ENCODE assay signal across 8 cellular contexts in genomic region chr16:66872927-66873684, GRCh38. TPM values are rescaled to one million over a fixed set of nuclear protein-coding genes. Genes with fewer than 3 reads are reported as not detected.
DNase-seq lines count a peak whose midpoint lies in the region; ATAC-seq and TF ChIP-seq lines count a peak whose summit lies in the region.

No MANE protein-coding gene starts in this region.

- H3K27ac Mint-ChIP-seq in T-cell (peak overlapping the region; percentile 74 to 86), progenitor cell of endocrine pancreas (peak overlapping the region; percentile 53)

- H3K4me3 ChIP-seq in GM12864 (ENCODE audit: low read depth, low read length), result peak overlapping the region; percentile 37

- H3K36me3 Mint-ChIP-seq in T-cell, result no peaks in the 10 kb centered on the region
- no peaks in the 10 kb centered on the region for H3K36me3 Mint-ChIP-seq in progenitor cell of endocrine pancreas (ENCODE audit: insufficient read depth)

- DNase-seq in GM12864 (ENCODE audit: low read depth) (peak; percentile 90), NAMALWA (ENCODE audit: low spot score) (peak; percentile 92), T-cell (peak; percentile 66 to 88 (median 77)), amniotic stem cell (lab: John Stamatoyannopoulos, UW) (peak; percentile 97), left ventricle myocardium superior (peak; percentile 96), progenitor cell of endocrine pancreas (ENCODE audit: low spot score, unreplicated experiment) (peak; percentile 83), ureter (ENCODE audit: low spot score) (peak; percentile 91)

- ATAC-seq in HG02571 (IDR thresholded peaks at IDR 0.05; ENCODE audit: unreplicated experiment) (peak; percentile 69), T-cell (replicated peaks in 1 of 4) (peak; percentile 89 to 92 (median 91)), left ventricle myocardium superior (peak; percentile 96)

- TF ChIP-seq CTCF in GM12864 (IDR thresholded peaks at IDR 0.05; ENCODE audit: low read depth, low read length, missing control alignments) (peak; percentile 95), progenitor cell of endocrine pancreas (IDR thresholded peaks at IDR 0.05; ENCODE audit: unreplicated experiment) (peak; percentile 99)

- CTCF ChIA-PET in T-cell (lab: Charles Lee), result interaction anchor here in 1 of 2 donors (0.8 to 1.7 kb wide), 5 partner anchors 9 to 310 kb away, joined by 3 to 16 read pairs (median 4); partner anchors contain the start of gene NAE1

- H3K27me3 Mint-ChIP-seq in T-cell, result no peaks in the 10 kb centered on the region
- peaks cover 25% of the 10 kb centered on the region for H3K27me3 Mint-ChIP-seq in progenitor cell of endocrine pancreas

- H3K9me3 Mint-ChIP-seq in T-cell (no peaks in the 10 kb centered on the region), progenitor cell of endocrine pancreas (ENCODE audit: low read depth) (no peaks in the 10 kb centered on the region)

- H3K4me1 Mint-ChIP-seq in T-cell, result peaks cover 20 to 32% (median 21%) of the 10 kb centered on the region in 3 donors
- peaks cover 2% of the 10 kb centered on the region for H3K4me1 Mint-ChIP-seq in progenitor cell of endocrine pancreas (ENCODE audit: low read depth)

- intact Hi-C loops in left ventricle myocardium superior (cut with micrococcal nuclease), result no loop called here

- POLR2A ChIA-PET in T-cell (lab: Charles Lee), result no interaction called here

- H3K4me3 Mint-ChIP-seq in T-cell (peak overlapping the region; percentile 60 to 83 (median 73)), progenitor cell of endocrine pancreas (ENCODE audit: low read depth) (peak overlapping the region; percentile 64)

RNA-seq across cellular contexts. Expression of gene PDP2, which starts 7.2 kb away (rescaled TPM):
- total RNA-seq in T-cell, result 10 to 100 TPM in 3 of 5 donors, 1 to 10 TPM in 2; 7.1 to 16.5 (median 12.5) TPM
- 2.2 TPM for total RNA-seq in left ventricle myocardium superior
- 17.0 and 20.0 TPM in 2 replicates for total RNA-seq in progenitor cell of endocrine pancreas
- total RNA-seq in ureter, result 11.5 TPM

RNA-seq across cellular contexts. Expression of gene CA7, which starts 28.9 kb away (rescaled TPM):
- total RNA-seq in T-cell (not detected), left ventricle myocardium superior (not detected), progenitor cell of endocrine pancreas (not detected in 2 replicates), ureter (not detected)

RNA-seq across cellular contexts. Expression of gene NAE1, which starts 42.3 kb away (rescaled TPM):
- total RNA-seq in T-cell (10 to 100 TPM; 67.8 to 93.2 (median 75.0) TPM), left ventricle myocardium superior (35.7 TPM), progenitor cell of endocrine pancreas (114 and 117 TPM in 2 replicates), ureter (67.8 TPM)

RNA-seq across cellular contexts. Expression of gene CDH16, which starts 45.6 kb away (rescaled TPM):
- not detected for total RNA-seq in T-cell
- not detected for total RNA-seq in left ventricle myocardium superior
- total RNA-seq in progenitor cell of endocrine pancreas, result not detected in 2 replicates
- not detected for total RNA-seq in ureter

RNA-seq across cellular contexts. Expression of gene RRAD, which starts 52.2 kb away (rescaled TPM):
- total RNA-seq in T-cell, result 1 to 10 TPM in 1 of 5 donors, under 1 TPM in 3, not detected in 1; 0.28 to 1.1 (median 0.53) TPM
- total RNA-seq in left ventricle myocardium superior, result 86.7 TPM
- total RNA-seq in progenitor cell of endocrine pancreas, result 0.27 and 0.36 TPM in 2 replicates
- 7.7 TPM for total RNA-seq in ureter

Comparison
In these comparisons a context has a peak if more than half of its experiments do, and no peak if none do; other contexts are left out.
1. Peak in every context shown above with its lines: DNase-seq, ATAC-seq and H3K4me3 ChIP-seq.